In the genomic region with DNA sequence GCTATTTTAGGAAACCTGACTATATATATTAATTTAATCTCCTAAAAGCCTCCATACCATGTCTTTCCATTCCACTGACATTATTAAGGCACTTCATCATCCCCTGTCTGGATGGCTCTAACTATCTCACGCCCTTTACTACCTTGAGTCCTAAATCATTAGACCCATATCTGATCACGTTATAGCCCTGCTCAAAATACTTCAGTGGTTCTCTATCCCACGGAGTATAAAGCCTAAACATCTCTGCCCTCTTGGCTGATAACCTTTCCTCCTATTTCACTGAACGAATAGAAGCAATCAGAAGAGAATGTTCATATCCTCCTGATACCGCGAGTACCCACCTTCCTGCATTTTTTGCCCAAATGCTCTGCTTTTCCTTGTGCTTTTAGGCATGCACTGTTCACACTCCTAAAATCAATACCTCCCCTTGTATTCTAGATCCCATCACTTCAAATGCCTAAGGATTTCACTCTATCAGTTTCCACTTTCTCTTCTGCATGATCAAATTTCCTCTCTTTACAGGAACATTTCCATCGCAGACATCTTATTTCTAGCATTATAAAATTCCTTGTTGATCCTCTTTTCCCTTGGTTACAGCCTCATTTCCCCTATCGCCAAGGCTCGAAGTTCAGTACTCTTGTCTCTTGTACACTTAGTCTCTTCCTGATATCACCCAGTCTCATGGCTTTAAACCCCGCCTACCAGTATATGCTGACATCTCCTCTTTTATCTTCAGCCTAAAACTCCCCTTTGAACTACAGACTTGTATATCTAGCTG, we compare ENCODE assay signal across 19 cellular contexts.
"Had no signal": no experiment of that assay in that cellular context is flagged by ENCODE, and none has a peak within 500 bp of the region (broad histone marks: within the 10 kb centered on the region; RNA-seq: fewer than 3 reads in every experiment).

No MANE protein-coding gene starts in this region.

- H3K27ac Mint-ChIP-seq: activated CD8-positive, alpha-beta T cell treated with anti-CD3 and anti-CD28 coated beads, Interleukin-2, amount 10 ng/mL, durations not matched to agents 7 days and 5 days; activated naive CD4-positive, alpha-beta T cell treated with anti-CD3 and anti-CD28 coated beads, Interleukin-2, amount 50 U/mL, for 72 hours; stimulated activated naive CD8-positive, alpha-beta T cell treated with anti-CD3 and anti-CD28 coated beads, Interleukin-15, Interleukin-2, amounts not matched to agents 100 ng/mL and 50 ng/mL, for 24 hours had no signal

- H3K4me3 ChIP-seq: ascending aorta, pancreas, tibial artery had no signal

- H3K9me3 Mint-ChIP-seq: activated naive CD4-positive, alpha-beta T cell treated with anti-CD3 and anti-CD28 coated beads, Interleukin-2, amount 50 U/mL, for 72 hours; stimulated activated naive CD8-positive, alpha-beta T cell treated with anti-CD3 and anti-CD28 coated beads, Interleukin-15, Interleukin-2, amounts not matched to agents 100 ng/mL and 50 ng/mL, for 24 hours had no signal

- H3K9me3 ChIP-seq: ascending aorta, pancreas, tibial artery had no signal

- H3K4me3 Mint-ChIP-seq: activated CD8-positive, alpha-beta T cell treated with anti-CD3 and anti-CD28 coated beads, Interleukin-2, amount 10 ng/mL, durations not matched to agents 7 days and 5 days; nephron; stimulated activated naive CD8-positive, alpha-beta T cell treated with anti-CD3 and anti-CD28 coated beads, Interleukin-15, Interleukin-2, amounts not matched to agents 100 ng/mL and 50 ng/mL, for 24 hours had no signal

- H3K27ac ChIP-seq: ascending aorta, brain microvascular endothelial cell, foreskin keratinocyte, pancreas, tibial artery had no signal

- H3K27me3 ChIP-seq: ascending aorta, brain microvascular endothelial cell, foreskin keratinocyte, pancreas, tibial artery had no signal

- H3K36me3 Mint-ChIP-seq: activated naive CD4-positive, alpha-beta T cell treated with anti-CD3 and anti-CD28 coated beads, Interleukin-2, amount 50 U/mL, for 72 hours had no signal

- H3K36me3 ChIP-seq: ascending aorta, brain microvascular endothelial cell, pancreas, tibial artery had no signal

- DNase-seq: activated CD4-positive, alpha-beta T cell treated with anti-CD3 and anti-CD28 coated beads for 1 hour; activated CD4-positive, alpha-beta T cell treated with anti-CD3 and anti-CD28 coated beads, Interleukin-2, amount 50 U/mL, for 1 hour; activated CD8-positive, alpha-beta T cell treated with anti-CD3 and anti-CD28 coated beads, Interleukin-2, amount 10 ng/mL, durations not matched to agents 7 days and 5 days; brain microvascular endothelial cell; caudate nucleus; effector memory CD4-positive, alpha-beta T cell; foreskin keratinocyte; kidney glomerular epithelial cell; left ventricle myocardium superior; mammary epithelial cell; midbrain; pancreas; right cardiac atrium; stimulated activated CD4-positive, alpha-beta T cell treated with anti-CD3 and anti-CD28 coated beads, Interleukin-1b, Interleukin-23, amount 100 ng/mL, for 48 hours; tibial artery had no signal
